1 cellular context compared by ENCODE assay signal in genomic region chr17:77449908-77450741, GRCh38.
TF ChIP-seq lines count a peak whose summit lies in the region.

No MANE protein-coding gene starts in this region.

TF ChIP-seq in K562, 482 proteins besides CTCF, POLR2A, EP300 and RAD21 (continued from another document and continues in another):
- TF ChIP-seq MGA (IDR thresholded peaks at IDR 0.05) (no peak), IRF2 (CRISPR knock-in tag; IDR thresholded peaks at IDR 0.05) (no peak), ZNF232 (CRISPR knock-in tag; IDR thresholded peaks at IDR 0.05) (no peak), XRCC4 (IDR thresholded peaks at IDR 0.05; ENCODE audit: extremely low read depth, insufficient read depth, insufficient read length) (no peak), ETV5 (CRISPR knock-in tag; IDR thresholded peaks at IDR 0.05; ENCODE audit: low read depth) (no peak), EGR1 (conservative IDR thresholded peaks at IDR 0.05) (peak; percentile 71), ZFX (CRISPR knock-in tag; IDR thresholded peaks at IDR 0.05) (peak; percentile 24; the same call in 1 of the 2 replicates), NCOA2 (IDR thresholded peaks at IDR 0.05; ENCODE audit: partially characterized antibody in 2 of 2) (no peak), MYC (IDR thresholded peaks at IDR 0.05; ENCODE audit: low read depth, low read length) (no peak), MYC (CRISPR knock-in tag; IDR thresholded peaks at IDR 0.05; ENCODE audit: borderline replicate concordance, low read depth) (0 out of 2 replicates have a peak, but pooled peaks have one; percentile 17), NCOA1 (IDR thresholded peaks at IDR 0.05; ENCODE audit: low read depth) (no peak), ZNF766 (CRISPR knock-in tag; conservative IDR thresholded peaks at IDR 0.05) (no peak), SRSF9 (IDR thresholded peaks at IDR 0.05; ENCODE audit: borderline replicate concordance, low read depth, low read length) (no peak), ZNF431 (CRISPR knock-in tag; IDR thresholded peaks at IDR 0.05) (no peak), JUNB (CRISPR knock-in tag; conservative IDR thresholded peaks at IDR 0.05) (no peak), HBP1 (CRISPR knock-in tag; IDR thresholded peaks at IDR 0.05) (no peak), NR2C1 (IDR thresholded peaks at IDR 0.05) (peak; percentile 95), NR2C1 (tag; IDR thresholded peaks at IDR 0.05) (peak; percentile 96), RBM14 (IDR thresholded peaks at IDR 0.05; ENCODE audit: borderline replicate concordance, insufficient read depth, low read depth, low read length) (no peak), TGIF2 (CRISPR knock-in tag; IDR thresholded peaks at IDR 0.05) (no peak), GTF2E2 (tag; IDR thresholded peaks at IDR 0.05) (no peak), CEBPZ (IDR thresholded peaks at IDR 0.05; ENCODE audit: borderline replicate concordance, low read depth, low read length) (no peak), PHF20 (IDR thresholded peaks at IDR 0.05; ENCODE audit: partially characterized antibody) (no peak), DIDO1 (tag; IDR thresholded peaks at IDR 0.05; ENCODE audit: low read depth) (no peak), KDM1A (IDR thresholded peaks at IDR 0.05) (no peak), ZNF644 (tag; IDR thresholded peaks at IDR 0.05; ENCODE audit: low read depth) (no peak), SNRNP70 (optimal IDR thresholded peaks at IDR 0.05; ENCODE audit: low read depth, low read length) (no peak), CHD2 (IDR thresholded peaks at IDR 0.05; ENCODE audit: low read depth, low read length) (no peak), HNRNPK (IDR thresholded peaks at IDR 0.05; ENCODE audit: low read depth, low read length, poor library complexity, severe bottlenecking) (no peak), ERF (CRISPR knock-in tag; IDR thresholded peaks at IDR 0.05) (no peak), FOXA3 (CRISPR knock-in tag; conservative IDR thresholded peaks at IDR 0.05 in 1 of 2, IDR thresholded peaks at IDR 0.05 in 1 of 2) (no peak), HCFC1 (IDR thresholded peaks at IDR 0.05; ENCODE audit: low read depth, low read length) (no peak), TARDBP (IDR thresholded peaks at IDR 0.05) (no peak; the same call in 1 of the 2 replicates), TSHZ1 (CRISPR knock-in tag; IDR thresholded peaks at IDR 0.05) (no peak), CEBPB (tag; IDR thresholded peaks at IDR 0.05) (no peak), ZBTB49 (CRISPR knock-in tag; IDR thresholded peaks at IDR 0.05; ENCODE audit: borderline replicate concordance) (no peak), THRB (CRISPR knock-in tag; conservative IDR thresholded peaks at IDR 0.05) (no peak), RB1 (IDR thresholded peaks at IDR 0.05; ENCODE audit: low read depth) (no peak), CXXC5 (CRISPR knock-in tag; IDR thresholded peaks at IDR 0.05) (no peak; the same call in 1 of the 2 replicates)
